Comparison of ENCODE assay signal across 18 cellular contexts in genomic region chr6:104949206-104949605, GRCh38. TPM values are rescaled to one million over a fixed set of nuclear protein-coding genes. Genes with fewer than 3 reads are reported as not detected.
DNase-seq lines count a peak whose midpoint lies in the region; ATAC-seq, FAIRE-seq and TF ChIP-seq lines count a peak whose summit lies in the region.
"Had no signal": no experiment of that assay in that cellular context is flagged by ENCODE, and none has a peak within 500 bp of the region (broad histone marks: within the 10 kb centered on the region; RNA-seq: fewer than 3 reads in every experiment).

No MANE protein-coding gene starts in this region.

- H3K9ac ChIP-seq in HUES64 (ENCODE audit: low read depth, low read length) (no peak overlapping the region), K562 (ENCODE audit: insufficient read depth in 1 of 2, low read depth in 2 of 2, low read length in 2 of 2) (no peak overlapping the region)
- H3K9ac ChIP-seq: BLaER1 had no signal

- in situ Hi-C loops in K562 (cut with MboI), result no loop called here

- peak overlapping the region; percentile 42; the same call in 1 of the 2 replicates for H2AFZ ChIP-seq in K562 (ENCODE audit: low read depth, low read length)

- no peak for TF ChIP-seq EP300 in K562 (IDR thresholded peaks at IDR 0.05; ENCODE audit: low read length)

- H3K9me3 ChIP-seq in HUES64 (ENCODE audit: insufficient read depth, low read depth, low read length) (no peaks in the 10 kb centered on the region), K562 (replicated peaks; ENCODE audit: control insufficient read depth, insufficient read depth, low read depth, low read length) (no peaks in the 10 kb centered on the region)
- H3K9me3 ChIP-seq: A549, Caco-2 had no signal

- DNase-seq in K562 (ENCODE audit: extremely low read depth in 1 of 4, low spot score in 3 of 4) (no peak), nephron progenitor cell (no peak), NCI-H748 (lab: John Stamatoyannopoulos, UW; ENCODE audit: unreplicated experiment) (no peak)
- DNase-seq in activated naive CD4-positive, alpha-beta T cell treated with anti-CD3 and anti-CD28 coated beads, Interleukin-2, amount 10 ng/mL, durations not matched to agents 7 days and 5 days, result no peak
- DNase-seq: Caco-2; CD8-positive, alpha-beta memory T cell; DMS53; HCEC 1CT; HFFc6; IMR-90; KG1 had no signal

- peak overlapping the region; percentile 63 for H3K27ac Mint-ChIP-seq in nephron progenitor cell
- no peak overlapping the region for H3K27ac Mint-ChIP-seq in activated naive CD4-positive, alpha-beta T cell treated with anti-CD3 and anti-CD28 coated beads, Interleukin-2, amount 10 ng/mL, durations not matched to agents 7 days and 5 days
- H3K27ac Mint-ChIP-seq: CD8-positive, alpha-beta memory T cell; HFFc6 had no signal

- ATAC-seq in K562 (no peak), HG03025 (IDR thresholded peaks at IDR 0.05; ENCODE audit: low FRiP score, unreplicated experiment) (no peak)
- ATAC-seq: A549 had no signal

- no peak for TF ChIP-seq POLR2A in K562 (conservative IDR thresholded peaks at IDR 0.05)

- no peak overlapping the region for H3K4me3 ChIP-seq in HUES64 (ENCODE audit: low read length)
- H3K4me3 ChIP-seq in K562, result no peak overlapping the region
- H3K4me3 ChIP-seq: A549, BLaER1 had no signal

- TF ChIP-seq CTCF in K562 (IDR thresholded peaks at IDR 0.05 in 2 of 3, conservative IDR thresholded peaks at IDR 0.05 in 1 of 3; ENCODE audit: insufficient read depth in 2 of 3, low read depth in 1 of 3, low read length in 3 of 3), result no peak
- TF ChIP-seq CTCF in nephron progenitor cell (IDR thresholded peaks at IDR 0.05), result no peak

- no peaks in the 10 kb centered on the region for H3K36me3 Mint-ChIP-seq in nephron progenitor cell (ENCODE audit: low read depth)
- H3K36me3 Mint-ChIP-seq in activated naive CD4-positive, alpha-beta T cell treated with anti-CD3 and anti-CD28 coated beads, Interleukin-2, amount 10 ng/mL, durations not matched to agents 7 days and 5 days, result no peaks in the 10 kb centered on the region
- H3K36me3 Mint-ChIP-seq: CD8-positive, alpha-beta memory T cell had no signal

- no peaks in the 10 kb centered on the region for H3K9me1 ChIP-seq in K562 (ENCODE audit: control insufficient read depth, insufficient read depth, low read length)

- no peaks in the 10 kb centered on the region for H3K36me3 ChIP-seq in HUES64 (ENCODE audit: insufficient read depth, low read length)
- H3K36me3 ChIP-seq in K562 (ENCODE audit: control insufficient read depth, insufficient read depth, low read length), result no peaks in the 10 kb centered on the region
- H3K36me3 ChIP-seq: BLaER1 had no signal

- H3K9me3 Mint-ChIP-seq in nephron progenitor cell, result no peaks in the 10 kb centered on the region
- H3K9me3 Mint-ChIP-seq in activated naive CD4-positive, alpha-beta T cell treated with anti-CD3 and anti-CD28 coated beads, Interleukin-2, amount 10 ng/mL, durations not matched to agents 7 days and 5 days, result no peaks in the 10 kb centered on the region
- H3K9me3 Mint-ChIP-seq: HFFc6 had no signal

- CTCF ChIA-PET in K562 (lab: Yijun Ruan, JAX; ENCODE audit: low intra/inter-chr PET ratio), result no interaction called here
- CTCF ChIA-PET in activated naive CD4-positive, alpha-beta T cell treated with anti-CD3 and anti-CD28 coated beads, Interleukin-2, amount 10 ng/mL, durations not matched to agents 7 days and 5 days (lab: Charles Lee), result no interaction called here

- no peaks in the 10 kb centered on the region for H3K27me3 Mint-ChIP-seq in nephron progenitor cell (ENCODE audit: low read depth, poor library complexity)
- peaks cover 25% of the 10 kb centered on the region for H3K27me3 Mint-ChIP-seq in activated naive CD4-positive, alpha-beta T cell treated with anti-CD3 and anti-CD28 coated beads, Interleukin-2, amount 10 ng/mL, durations not matched to agents 7 days and 5 days

- no peak for FAIRE-seq in K562 (lab: Jason Lieb, UNC)
- FAIRE-seq: A549, GM12892 had no signal

- H4K20me1 ChIP-seq in K562 (replicated peaks; ENCODE audit: control insufficient read depth, insufficient read depth, low read length), result no peaks in the 10 kb centered on the region
- H4K20me1 ChIP-seq: BLaER1 had no signal

- POLR2A ChIA-PET in K562 (lab: Yijun Ruan, JAX), result interaction anchor here (2.4 kb wide), 1 partner anchor 10 kb away, joined by 6 read pairs; no protein-coding TSS in a partner anchor

- no peak overlapping the region for H3K4me2 ChIP-seq in K562 (ENCODE audit: insufficient read depth, low read length)
- H3K4me2 ChIP-seq: A549, BLaER1 had no signal

- no TSS peak for BruUV-seq in K562 (replicated peaks; lab: Mats Ljungman, UMichigan)

- H3K4me1 ChIP-seq in HUES64 (ENCODE audit: insufficient read depth, low read length), result peaks cover 54% of the 10 kb centered on the region
- H3K4me1 ChIP-seq in K562 (replicated peaks in 1 of 2; ENCODE audit: control insufficient read depth in 2 of 2, insufficient read depth in 2 of 2, low read length in 2 of 2), result peaks cover 6 to 8% of the 10 kb centered on the region in 2 experiments; a peak in 4 of 5 replicates
- H3K4me1 ChIP-seq: A549, BLaER1 had no signal

- H3K27me3 ChIP-seq in HUES64 (ENCODE audit: insufficient read depth, low read length), result no peaks in the 10 kb centered on the region
- no peaks in the 10 kb centered on the region for H3K27me3 ChIP-seq in K562 (ENCODE audit: control insufficient read depth in 2 of 2, insufficient read depth in 2 of 2, low read length in 2 of 2)
- H3K27me3 ChIP-seq: BLaER1 had no signal

- TF ChIP-seq RAD21 in K562 (CRISPR knock-in tag; conservative IDR thresholded peaks at IDR 0.05 in 1 of 2, IDR thresholded peaks at IDR 0.05 in 1 of 2), result no peak

- H3K4me3 Mint-ChIP-seq in nephron progenitor cell, result no peak overlapping the region
- H3K4me3 Mint-ChIP-seq in activated naive CD4-positive, alpha-beta T cell treated with anti-CD3 and anti-CD28 coated beads, Interleukin-2, amount 10 ng/mL, durations not matched to agents 7 days and 5 days, result no peak overlapping the region
- H3K4me3 Mint-ChIP-seq: CD8-positive, alpha-beta memory T cell; HFFc6 had no signal

- peak overlapping the region; percentile 6; the same call in 1 of the 2 replicates for H3K27ac ChIP-seq in HUES64 (ENCODE audit: low read depth, low read length)
- no peak overlapping the region for H3K27ac ChIP-seq in K562 (ENCODE audit: extremely low read depth, low read depth, low read length)
- H3K27ac ChIP-seq: A549, BLaER1, HL-60 had no signal

- intact Hi-C loops in K562 (cut with micrococcal nuclease), result no loop called here

- peaks cover 10% of the 10 kb centered on the region; the same call in 1 of the 3 replicates for H3K79me2 ChIP-seq in K562 (ENCODE audit: control insufficient read depth, insufficient read depth, low read length)

- WGBS in HUES64, result 63% methylated on average over 2 of the region's 2 CpGs
- WGBS in K562 (ENCODE audit: insufficient coverage, low coverage, missing lambda C conversion rate), result 31% methylated on average over 2 of the region's 2 CpGs

- peaks cover 49% of the 10 kb centered on the region for H3K4me1 Mint-ChIP-seq in nephron progenitor cell
- H3K4me1 Mint-ChIP-seq in activated naive CD4-positive, alpha-beta T cell treated with anti-CD3 and anti-CD28 coated beads, Interleukin-2, amount 10 ng/mL, durations not matched to agents 7 days and 5 days, result peaks cover 5% of the 10 kb centered on the region

TF ChIP-seq in K562, 482 proteins besides CTCF, POLR2A, EP300 and RAD21 (continues in another document):
- no peak for TF ChIP-seq ZNF165 (CRISPR knock-in tag; IDR thresholded peaks at IDR 0.05; ENCODE audit: borderline replicate concordance)
- TF ChIP-seq BRD9 (IDR thresholded peaks at IDR 0.05; ENCODE audit: low read depth, partially characterized antibody), result no peak
- no peak for TF ChIP-seq IRF1 (CRISPR knock-in tag; IDR thresholded peaks at IDR 0.05; ENCODE audit: borderline replicate concordance)
- no peak for TF ChIP-seq NR2F6 (CRISPR knock-in tag; IDR thresholded peaks at IDR 0.05)
- TF ChIP-seq LCOR (CRISPR knock-in tag; IDR thresholded peaks at IDR 0.05), result no peak

RNA-seq across cellular contexts. Expression of gene LIN28B, which starts 7.7 kb away (rescaled TPM):
- polyA plus RNA-seq in HUES64 (2013, experiment 1 of 2), result 59.7 TPM
- 60.8 TPM for polyA plus RNA-seq in HUES64 (2013, experiment 2 of 2)
- total RNA-seq in K562 (2011; cell fraction: chromatin; rRNA removed; ENCODE audit: low replicate concordance), result 5.2 and 15.0 TPM in 2 replicates
- 3.5 and 6.6 TPM in 2 replicates for total RNA-seq in K562 (2011; cell fraction: nucleolus; rRNA removed)
- total RNA-seq in K562 (2011; cell fraction: nucleoplasm; rRNA removed), result 10.7 and 20.8 TPM in 2 replicates
- 42.1 and 42.8 TPM in 2 replicates for total RNA-seq in K562 (2014; rRNA removed)
- total RNA-seq in K562 (2014; rRNA removed; fragmentation: Illumina TruSeq; extraction: Trizol), result 77.3 and 85.4 TPM in 2 replicates
- 70.4 and 77.0 TPM in 2 replicates for total RNA-seq in K562 (2015; rRNA removed; fragmentation: Illumina TruSeq; extraction: Trizol)
- total RNA-seq in K562 (2021), result 50.5 and 52.7 TPM in 2 replicates
- polyA plus RNA-seq in K562 (2011; rRNA removed), result 25.5 and 36.3 TPM in 2 replicates
- 7.4 and 15.1 TPM in 2 replicates for polyA plus RNA-seq in K562 (2011; cell fraction: cytosol; rRNA removed)
- 7.3 and 10.4 TPM in 2 replicates for polyA plus RNA-seq in K562 (2011; cell fraction: nucleus; rRNA removed)
- polyA plus RNA-seq in K562 (2012), result 25.1 and 34.8 TPM in 2 replicates
- 45.0 and 56.4 TPM in 2 replicates for polyA plus RNA-seq in K562 (2014; fragmentation: Illumina TruSeq; extraction: Trizol)
- polyA plus RNA-seq in K562 (2014; fragmentation: Nextera tagmentation; extraction: Ambion mirVana), result 10 to 100 TPM; 20.9 to 29.9 TPM
- 25.8 and 27.6 TPM in 2 replicates for polyA plus RNA-seq in K562 (2014; rRNA removed)
- 51.8 and 54.2 TPM in 2 replicates for polyA minus RNA-seq in K562 (2011; rRNA and poly(A)+ RNA removed)
- 20.6 and 29.0 TPM in 2 replicates for polyA minus RNA-seq in K562 (2011; cell fraction: cytosol; rRNA and poly(A)+ RNA removed)
- polyA minus RNA-seq in K562 (2011; cell fraction: nucleus; rRNA and poly(A)+ RNA removed), result 6.1 and 12.8 TPM in 2 replicates
- total RNA-seq: CD8-positive, alpha-beta memory T cell; H4; HFFc6; IMR-90 had no signal
- polyA plus RNA-seq: CD8-positive, alpha-beta memory T cell; IMR-90 had no signal
